In the genomic region with DNA sequence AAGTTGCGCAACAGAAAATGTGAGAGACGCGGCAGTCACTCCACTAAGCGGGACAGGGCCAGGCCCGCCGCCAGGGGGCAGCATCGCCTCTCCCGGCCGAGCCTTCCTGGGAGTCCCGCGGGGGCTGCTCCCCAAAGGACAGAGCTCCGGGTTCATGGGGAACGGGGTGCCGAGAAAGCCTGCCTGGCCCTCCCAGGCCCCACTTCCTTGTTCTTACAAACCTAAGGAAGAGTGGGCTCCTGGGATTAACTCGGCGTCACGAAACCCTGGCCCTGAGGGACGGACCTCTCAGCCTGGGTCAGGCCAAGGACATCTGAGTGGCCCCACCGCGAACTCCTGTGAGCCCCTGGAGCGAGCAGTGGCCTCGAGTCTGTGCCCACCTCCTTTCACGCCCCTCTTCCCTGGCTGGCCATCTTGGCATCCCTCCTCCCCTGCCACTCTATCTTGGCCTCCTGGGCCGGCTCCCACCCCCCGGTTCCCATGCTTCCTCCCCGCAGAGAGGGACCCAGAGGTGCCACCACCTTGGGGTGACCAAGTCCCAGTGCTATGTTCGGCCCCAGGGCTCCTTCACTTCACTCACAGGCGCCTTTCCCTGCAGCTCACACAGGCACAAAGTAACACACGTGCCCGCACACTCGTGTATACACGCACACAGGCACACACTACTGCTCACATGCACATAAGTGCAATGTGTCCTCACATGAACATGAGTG, we compare ENCODE assay signal across 7 cellular contexts.
DNase-seq lines count a peak whose midpoint lies in the region; ATAC-seq and TF ChIP-seq lines count a peak whose summit lies in the region.

No MANE protein-coding gene starts in this region.

- no peaks in the 10 kb centered on the region for H3K36me3 ChIP-seq in lung (ENCODE audit: control insufficient read depth in 2 of 2, insufficient read depth in 2 of 2, low read length in 2 of 2)

- H3K27me3 ChIP-seq in lung (ENCODE audit: control insufficient read depth, insufficient read depth) = no peaks in the 10 kb centered on the region

- DNase-seq in NCI-H2171 (lab: John Stamatoyannopoulos, UW) = peak; percentile 45
- DNase-seq in activated CD4-positive, alpha-beta T cell treated with anti-CD3 and anti-CD28 coated beads, Interleukin-2, amount 50 U/mL, for 1 hour = peak; percentile 64
- DNase-seq in dedifferentiated amniotic fluid mesenchymal stem cell (ENCODE audit: extremely low spot score) = peak; percentile 58
- DNase-seq in lung (ENCODE audit: low spot score) = peak; percentile 73
- peak; percentile 41 for DNase-seq in stimulated activated CD8-positive, alpha-beta memory T cell treated with anti-CD3 and anti-CD28 coated beads, Interleukin-12 subunit alpha, Interleukin-12 subunit beta, amount 100 ng/mL, for 1 hour (ENCODE audit: low read depth)

- no peaks in the 10 kb centered on the region for H3K9me3 ChIP-seq in lung (ENCODE audit: control insufficient read depth in 2 of 2, insufficient read depth in 1 of 2, low read length in 1 of 2)

- WGBS in lung, 2 donors = 36 to 43% methylated on average over 32 of the region's 32 CpGs

- no peak overlapping the region for H3K4me3 ChIP-seq in GM12875 (ENCODE audit: low read depth, low read length)
- H3K4me3 ChIP-seq in lung = no peak overlapping the region

- no peak for ATAC-seq in lung (ENCODE audit: insufficient read depth, low FRiP score)
- ATAC-seq in HG02852 (IDR thresholded peaks at IDR 0.05; ENCODE audit: unreplicated experiment) = no peak

- no peak overlapping the region for H3K27ac ChIP-seq in lung (ENCODE audit: low read depth in 1 of 2, low read length in 1 of 2)

- TF ChIP-seq CTCF in GM12875 (IDR thresholded peaks at IDR 0.05; ENCODE audit: borderline replicate concordance, insufficient read depth, low read depth, low read length) = peak; percentile 79
- TF ChIP-seq CTCF in lung (IDR thresholded peaks at IDR 0.05; ENCODE audit: control extremely low read depth, extremely low read depth) = peak; percentile 57

- no peaks in the 10 kb centered on the region for H3K4me1 ChIP-seq in lung (ENCODE audit: control insufficient read depth in 2 of 2, insufficient read depth in 2 of 2, low read length in 2 of 2)
